In the genomic region with DNA sequence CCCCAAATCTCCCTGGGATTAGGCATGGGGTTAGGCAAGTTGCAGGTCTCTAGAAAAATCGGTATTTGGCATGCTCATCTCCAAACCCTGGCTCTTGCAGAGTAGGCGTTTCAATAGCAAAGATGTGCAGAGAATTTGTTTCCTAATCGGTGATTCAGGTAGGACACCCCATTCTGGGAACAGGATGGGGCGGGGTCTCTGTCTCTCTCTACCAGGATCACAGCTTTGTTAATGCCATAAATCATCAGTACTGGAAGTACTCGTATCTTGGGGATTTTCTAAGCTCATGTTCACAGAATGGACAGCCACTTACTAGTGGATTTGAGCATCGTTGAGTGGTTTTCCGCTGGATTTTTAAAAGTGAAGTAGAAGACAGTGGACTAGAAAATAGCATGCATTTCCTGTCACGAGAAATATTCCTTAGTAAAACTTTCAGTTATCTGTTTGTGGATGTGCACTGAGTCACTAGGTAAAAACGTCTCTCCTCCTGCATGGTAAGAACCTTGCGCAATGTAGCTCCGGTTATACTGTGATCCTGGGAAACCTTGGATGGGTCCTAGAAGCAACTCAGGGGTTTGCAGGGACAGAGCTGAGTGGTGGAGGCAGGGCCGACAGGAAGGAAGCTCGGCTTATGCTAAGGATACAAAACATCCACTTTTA, we compare ENCODE assay signal across 15 cellular contexts. TPM values are rescaled to one million over a fixed set of nuclear protein-coding genes. Genes with fewer than 3 reads are reported as not detected.
DNase-seq lines count a peak whose midpoint lies in the region; ATAC-seq and TF ChIP-seq lines count a peak whose summit lies in the region.
"Had no signal": no experiment of that assay in that cellular context is flagged by ENCODE, and none has a peak within 500 bp of the region (broad histone marks: within the 10 kb centered on the region; RNA-seq: fewer than 3 reads in every experiment).

No MANE protein-coding gene starts in this region.

- H3K27me3 ChIP-seq in RWPE2 (ENCODE audit: insufficient read depth, poor library complexity, severe bottlenecking) = no peaks in the 10 kb centered on the region
- H3K27me3 ChIP-seq in esophagus muscularis mucosa = peaks cover 0 to 5% (median 0%) of the 10 kb centered on the region in 4 donors
- H3K27me3 ChIP-seq in psoas muscle (ENCODE audit: insufficient read depth in 3 of 3, low read length in 2 of 3) = peaks cover 0 to 19% (median 0%) of the 10 kb centered on the region in 3 donors
- no peaks in the 10 kb centered on the region for H3K27me3 ChIP-seq in A673 (replicated peaks; ENCODE audit: insufficient read depth, low read depth, low read length, poor library complexity)

- ATAC-seq in RWPE2 (ENCODE audit: low read depth) (peak; percentile 75), psoas muscle (no peak), GM19455 (IDR thresholded peaks at IDR 0.05; ENCODE audit: unreplicated experiment) (no peak), T-cell (replicated peaks in 1 of 4) (no peak)
- ATAC-seq: activated naive CD8-positive, alpha-beta T cell treated with anti-CD3 and anti-CD28 coated beads, Interleukin-2, amount 50 U/mL, for 24 hours; esophagus mucosa; left ventricle myocardium superior had no signal

- peaks cover 16% of the 10 kb centered on the region for H3K4me1 Mint-ChIP-seq in T-helper 2 cell treated with Interferon-gamma antibody and Interleukin-4, amounts not matched to agents 5 μg/mL and 100 μg/mL, for 36 hours (ENCODE audit: low read depth)
- peaks cover 17 to 29% (median 21%) of the 10 kb centered on the region in 3 donors for H3K4me1 Mint-ChIP-seq in T-cell

- TF ChIP-seq CTCF in RWPE2 (IDR thresholded peaks at IDR 0.05; ENCODE audit: poor library complexity, severe bottlenecking) (no peak), esophagus muscularis mucosa (IDR thresholded peaks at IDR 0.05) (no peak), psoas muscle (IDR thresholded peaks at IDR 0.05) (no peak), A673 (conservative IDR thresholded peaks at IDR 0.05; ENCODE audit: low read depth, low read length) (no peak)

- H3K4me3 ChIP-seq in RWPE2 (ENCODE audit: severe bottlenecking) = peak overlapping the region; percentile 21
- peak overlapping the region in 1 of 4 donors; percentile 3 for H3K4me3 ChIP-seq in esophagus muscularis mucosa
- peak overlapping the region; percentile 7 for H3K4me3 ChIP-seq in psoas muscle
- H3K4me3 ChIP-seq in A673 (ENCODE audit: low read depth, low read length, poor library complexity, severe bottlenecking) = no peak overlapping the region

- 51% methylated on average over 13 of the region's 13 CpGs for WGBS in esophagus muscularis mucosa
- WGBS in psoas muscle, 3 donors = 75 to 77% (median 76%) methylated on average over 13 of the region's 13 CpGs

- no peak for TF ChIP-seq EP300 in esophagus muscularis mucosa (IDR thresholded peaks at IDR 0.05)

- no peak overlapping the region for H3K27ac Mint-ChIP-seq in T-helper 2 cell treated with Interferon-gamma antibody and Interleukin-4, amounts not matched to agents 5 μg/mL and 100 μg/mL, for 36 hours
- no peak overlapping the region for H3K27ac Mint-ChIP-seq in T-cell
- H3K27ac Mint-ChIP-seq: activated naive CD8-positive, alpha-beta T cell treated with anti-CD3 and anti-CD28 coated beads, Interleukin-2, amount 50 U/mL, for 24 hours had no signal

- TF ChIP-seq POLR2A in esophagus muscularis mucosa (IDR thresholded peaks at IDR 0.05; ENCODE audit: low read depth) = no peak

- CTCF ChIA-PET in A673 (lab: Charles Lee) (no interaction called here), T-cell (lab: Charles Lee) (no interaction called here)

- H3K4me3 Mint-ChIP-seq in T-helper 2 cell treated with Interferon-gamma antibody and Interleukin-4, amounts not matched to agents 5 μg/mL and 100 μg/mL, for 36 hours = no peak overlapping the region
- no peak overlapping the region for H3K4me3 Mint-ChIP-seq in T-cell
- H3K4me3 Mint-ChIP-seq: activated naive CD8-positive, alpha-beta T cell treated with anti-CD3 and anti-CD28 coated beads, Interleukin-2, amount 50 U/mL, for 24 hours had no signal

- intact Hi-C loops in esophagus muscularis mucosa (cut with DNase I) (no loop called here), psoas muscle (cut with DNase I) (no loop called here), A673 (cut with micrococcal nuclease; ENCODE audit: unreplicated experiment) (no loop called here)

- DNase-seq in EH (ENCODE audit: low read depth) (peak; percentile 79), RWPE2 (ENCODE audit: low spot score) (no peak), esophagus muscularis mucosa (ENCODE audit: extremely low spot score) (no peak), psoas muscle (no peak), A673 (ENCODE audit: low spot score) (no peak), T-cell (no peak)
- DNase-seq in T-helper 2 cell treated with Interferon-gamma antibody and Interleukin-4, amounts not matched to agents 5 μg/mL and 100 μg/mL, for 36 hours (ENCODE audit: low spot score) = no peak
- DNase-seq: activated CD4-positive, alpha-beta T cell treated with anti-CD3 and anti-CD28 coated beads, Interleukin-2, amount 50 U/mL, for 1 hour; activated naive CD8-positive, alpha-beta T cell treated with anti-CD3 and anti-CD28 coated beads, Interleukin-2, amount 50 U/mL, for 24 hours; H7; left ventricle myocardium superior; NCI-H1436 treated with DMSO at 0.1 percent for 48 hours; RPMI8226 had no signal

- peak overlapping the region; percentile 85 for H3K27ac ChIP-seq in RWPE2 (ENCODE audit: poor library complexity, severe bottlenecking)
- peak overlapping the region; percentile 47 to 69 (median 52) for H3K27ac ChIP-seq in esophagus muscularis mucosa (replicated peaks in 1 of 4)
- peak overlapping the region; percentile 16 for H3K27ac ChIP-seq in psoas muscle
- no peak overlapping the region for H3K27ac ChIP-seq in A673 (ENCODE audit: low read depth, low read length, poor library complexity, severe bottlenecking)

- no TSS peak for BruUV-seq in A673 (replicated peaks; lab: Mats Ljungman, UMichigan)

- H3K9me3 ChIP-seq in RWPE2 (ENCODE audit: severe bottlenecking) (no peaks in the 10 kb centered on the region), esophagus muscularis mucosa (no peaks in the 10 kb centered on the region), psoas muscle (no peaks in the 10 kb centered on the region), A673 (ENCODE audit: low read depth, low read length, poor library complexity, severe bottlenecking) (no peaks in the 10 kb centered on the region)

- H3K4me1 ChIP-seq in RWPE2 (ENCODE audit: insufficient read depth, poor library complexity, severe bottlenecking) (peaks cover 34% of the 10 kb centered on the region), esophagus muscularis mucosa (peaks cover 17 to 72% (median 61%) of the 10 kb centered on the region in 4 donors), psoas muscle (no peaks in the 10 kb centered on the region), A673 (ENCODE audit: insufficient read depth, low read length, poor library complexity, severe bottlenecking) (peaks cover 13% of the 10 kb centered on the region)

- no peaks in the 10 kb centered on the region for H3K9me3 Mint-ChIP-seq in T-helper 2 cell treated with Interferon-gamma antibody and Interleukin-4, amounts not matched to agents 5 μg/mL and 100 μg/mL, for 36 hours
- H3K9me3 Mint-ChIP-seq in T-cell = no peaks in the 10 kb centered on the region
- H3K9me3 Mint-ChIP-seq: activated naive CD8-positive, alpha-beta T cell treated with anti-CD3 and anti-CD28 coated beads, Interleukin-2, amount 50 U/mL, for 24 hours had no signal

- peaks cover 31% of the 10 kb centered on the region for H3K27me3 Mint-ChIP-seq in T-helper 2 cell treated with Interferon-gamma antibody and Interleukin-4, amounts not matched to agents 5 μg/mL and 100 μg/mL, for 36 hours (ENCODE audit: low read depth)
- peaks cover 20 to 26% of the 10 kb centered on the region in 2 donors for H3K27me3 Mint-ChIP-seq in T-cell

- H3K36me3 Mint-ChIP-seq in T-helper 2 cell treated with Interferon-gamma antibody and Interleukin-4, amounts not matched to agents 5 μg/mL and 100 μg/mL, for 36 hours (ENCODE audit: low read depth) = no peaks in the 10 kb centered on the region
- H3K36me3 Mint-ChIP-seq in T-cell = no peaks in the 10 kb centered on the region

- H3K36me3 ChIP-seq in RWPE2 (ENCODE audit: low read depth) = no peaks in the 10 kb centered on the region
- H3K36me3 ChIP-seq in esophagus muscularis mucosa = no peaks in the 10 kb centered on the region
- H3K36me3 ChIP-seq in psoas muscle (ENCODE audit: insufficient read depth in 1 of 2, low read depth in 1 of 2) = no peaks in the 10 kb centered on the region
- H3K36me3 ChIP-seq in A673 (ENCODE audit: insufficient read depth, low read length, poor library complexity, severe bottlenecking) = no peaks in the 10 kb centered on the region

- POLR2A ChIA-PET in A673 (lab: Charles Lee; ENCODE audit: low non-redundant PET) (no interaction called here), T-cell (lab: Charles Lee) (no interaction called here)

RNA-seq across cellular contexts. Expression of a gene that starts 5.1 kb away (rescaled TPM):
- total RNA-seq in esophagus muscularis mucosa = 10 to 100 TPM in 3 of 4 donors, 1 to 10 TPM in 1; 8.6 to 17.2 (median 11.4) TPM
- total RNA-seq in psoas muscle = 1 to 10 TPM in 2 of 4 donors, under 1 TPM in 2; 0.67 to 1.7 (median 1.1) TPM
- under 1 TPM; 0.70 to 0.99 (median 0.97) TPM for polyA plus RNA-seq in psoas muscle
- total RNA-seq in A673 (2021) = 1.7 TPM in 2 replicates
- under 1 TPM in 2 of 5 donors, not detected in 3; 0.23 to 0.26 TPM for total RNA-seq in T-cell
